In genomic region chr9:83583151-83584014, GRCh38 we compare ENCODE assay signal across 9 cellular contexts. TPM values are rescaled to one million over a fixed set of nuclear protein-coding genes. Genes with fewer than 3 reads are reported as not detected.
A peak's percentile ranks its signal among the peaks of the same experiment; 100 is the strongest.
DNase-seq lines count a peak whose midpoint lies in the region; ATAC-seq and TF ChIP-seq lines count a peak whose summit lies in the region.
"Had no signal": no experiment of that assay in that cellular context is flagged by ENCODE, and none has a peak within 500 bp of the region (broad histone marks: within the 10 kb centered on the region; RNA-seq: fewer than 3 reads in every experiment).

No MANE protein-coding gene starts in this region.

- no peak overlapping the region for H3K27ac ChIP-seq in WERI-Rb-1
- H3K27ac ChIP-seq: BLaER1 had no signal

- DNase-seq in NCI-H1092 (lab: John Stamatoyannopoulos, UW) = peak; percentile 12
- no peak for DNase-seq in NCI-H1092 treated with DMSO at 0.1 percent for 48 hours (lab: John Stamatoyannopoulos, UW)
- DNase-seq in M059J (ENCODE audit: low read depth) = peak; percentile 55
- peak; percentile 57 for DNase-seq in WERI-Rb-1
- peak; percentile 74 for DNase-seq in fibroblast of pulmonary artery (ENCODE audit: low read depth)
- DNase-seq in omental fat pad (ENCODE audit: low spot score) = peak; percentile 50
- DNase-seq in GOT3 (lab: John Stamatoyannopoulos, UW) = no peak

- H3K4me3 ChIP-seq in WERI-Rb-1 (ENCODE audit: low read depth, low read length) (no peak overlapping the region), fibroblast of pulmonary artery (replicated peaks; ENCODE audit: low read depth, low read length) (no peak overlapping the region)
- H3K4me3 ChIP-seq: BLaER1 had no signal

- no peaks in the 10 kb centered on the region for H3K36me3 ChIP-seq in WERI-Rb-1
- H3K36me3 ChIP-seq: BLaER1 had no signal

- ATAC-seq in GM21367 (IDR thresholded peaks at IDR 0.05; ENCODE audit: unreplicated experiment) (peak; percentile 67), omental fat pad (ENCODE audit: low FRiP score) (no peak)

- no peaks in the 10 kb centered on the region for H3K27me3 ChIP-seq in WERI-Rb-1 (ENCODE audit: insufficient read depth, low read depth, severe bottlenecking)
- H3K27me3 ChIP-seq: BLaER1 had no signal

- no peaks in the 10 kb centered on the region for H3K9me3 ChIP-seq in WERI-Rb-1 (ENCODE audit: severe bottlenecking)

- peak; percentile 72 for TF ChIP-seq CTCF in WERI-Rb-1 (IDR thresholded peaks at IDR 0.05; ENCODE audit: low read depth, low read length)
- TF ChIP-seq CTCF in fibroblast of pulmonary artery (IDR thresholded peaks at IDR 0.05; ENCODE audit: low read length, missing control alignments) = peak; percentile 87
- TF ChIP-seq CTCF in omental fat pad (IDR thresholded peaks at IDR 0.05) = no peak

RNA-seq across cellular contexts. Expression of gene IDNK, which starts 39.6 kb away (rescaled TPM):
- 2.4 and 3.2 TPM in 2 replicates for total RNA-seq in M059J (2014; rRNA removed; shearing (Covaris generic))
- total RNA-seq in omental fat pad = 1 to 10 TPM; 5.9 to 9.0 (median 7.7) TPM

RNA-seq across cellular contexts. Expression of gene FRMD3, which starts 45.2 kb away (rescaled TPM):
- 5.0 and 5.8 TPM in 2 replicates for total RNA-seq in M059J (2014; rRNA removed; shearing (Covaris generic))
- total RNA-seq in omental fat pad = 10 to 100 TPM in 2 of 4 donors, 1 to 10 TPM in 2; 6.1 to 47.1 (median 11.5) TPM

Comparison
In these comparisons a context has a peak if more than half of its experiments do, and no peak if none do; other contexts are left out.
1. DNase-seq: peak in NCI-H1092 (single experiment), M059J (single experiment), WERI-Rb-1 (single experiment), fibroblast of pulmonary artery (single experiment) and omental fat pad (single experiment); none in NCI-H1092 treated with DMSO at 0.1 percent for 48 hours (single experiment) and GOT3 (single experiment).
2. CTCF ChIP-seq: peak in WERI-Rb-1 (single experiment) and fibroblast of pulmonary artery (single experiment); none in omental fat pad (0 of 3).